In the genomic region with DNA sequence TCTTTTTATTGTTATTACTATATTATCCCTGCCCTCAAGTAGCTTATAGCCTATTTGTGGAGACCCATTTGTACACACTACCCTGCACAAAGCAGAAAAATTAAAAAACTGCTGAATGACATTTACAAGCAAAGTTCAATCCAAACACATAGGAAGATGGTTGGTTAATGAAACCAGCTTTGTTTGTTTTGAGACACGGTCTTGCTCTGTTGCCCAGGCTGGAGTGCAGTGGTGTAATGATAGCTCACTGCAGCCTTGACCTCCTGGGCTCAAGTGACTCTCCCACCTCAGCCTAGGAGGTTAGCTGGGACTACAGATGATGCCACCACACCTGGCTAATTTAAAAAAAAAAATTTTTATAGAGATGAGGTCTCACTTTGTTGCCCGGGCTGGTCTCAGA, we compare ENCODE assay signal across 14 cellular contexts. TPM values are rescaled to one million over a fixed set of nuclear protein-coding genes. Genes with fewer than 3 reads are reported as not detected.
A peak's percentile ranks its signal among the peaks of the same experiment; 100 is the strongest.
DNase-seq lines count a peak whose midpoint lies in the region; ATAC-seq and TF ChIP-seq lines count a peak whose summit lies in the region.
"Had no signal": no experiment of that assay in that cellular context is flagged by ENCODE, and none has a peak within 500 bp of the region (broad histone marks: within the 10 kb centered on the region; RNA-seq: fewer than 3 reads in every experiment).

No MANE protein-coding gene starts in this region.

- ATAC-seq in GM18498 (IDR thresholded peaks at IDR 0.05; ENCODE audit: unreplicated experiment) = peak; percentile 34
- ATAC-seq in GM21619 (IDR thresholded peaks at IDR 0.05; ENCODE audit: unreplicated experiment) = peak; percentile 14

- no peak overlapping the region for H3K4me3 ChIP-seq in ascending aorta
- H3K4me3 ChIP-seq: upper lobe of right lung had no signal

- DNase-seq in HK-2 (ENCODE audit: unreplicated experiment) = peak; percentile 56
- DNase-seq in kidney glomerular epithelial cell (lab: John Stamatoyannopoulos, UW) = peak; percentile 49
- no peak for DNase-seq in NCI-H2107 (lab: John Stamatoyannopoulos, UW)
- DNase-seq in ascending aorta (ENCODE audit: low spot score in 2 of 2) = no peak
- DNase-seq in activated CD8-positive, alpha-beta memory T cell treated with anti-CD3 and anti-CD28 coated beads, Interleukin-2, amount 50 U/mL, for 48 hours = no peak
- DNase-seq in pons (ENCODE audit: low spot score) = no peak
- DNase-seq: caudate nucleus, DMS153, hippocampal formation, natural killer cell, NCI-H2081 treated with DMSO at 0.1 percent for 48 hours, upper lobe of right lung had no signal

- no peaks in the 10 kb centered on the region for H3K27me3 ChIP-seq in ascending aorta
- H3K27me3 ChIP-seq: upper lobe of right lung had no signal

- no peaks in the 10 kb centered on the region for H3K36me3 ChIP-seq in ascending aorta
- H3K36me3 ChIP-seq: upper lobe of right lung had no signal

- H3K27ac ChIP-seq in ascending aorta = no peak overlapping the region
- H3K27ac ChIP-seq: upper lobe of right lung had no signal

- intact Hi-C loops in ascending aorta (cut with DNase I) = no loop called here

- TF ChIP-seq CTCF in ascending aorta (IDR thresholded peaks at IDR 0.05) = no peak

- H3K9me3 ChIP-seq in ascending aorta = no peaks in the 10 kb centered on the region
- H3K9me3 ChIP-seq: upper lobe of right lung had no signal

- H3K4me1 ChIP-seq in ascending aorta = peaks cover 0 to 29% of the 10 kb centered on the region in 2 donors

RNA-seq across cellular contexts. Expression of gene TGFB2, which starts 31.6 kb away (rescaled TPM):
- total RNA-seq in ascending aorta = 9.9 TPM

Comparison
In these comparisons a context has a peak if more than half of its experiments do, and no peak if none do; other contexts are left out.
1. DNase-seq: peak in HK-2 (single experiment) and kidney glomerular epithelial cell (single experiment); none in NCI-H2107 (single experiment), ascending aorta (0 of 2), activated CD8-positive, alpha-beta memory T cell treated with anti-CD3 and anti-CD28 coated beads, Interleukin-2, amount 50 U/mL, for 48 hours (single experiment) and pons (single experiment).